In the genomic region with DNA sequence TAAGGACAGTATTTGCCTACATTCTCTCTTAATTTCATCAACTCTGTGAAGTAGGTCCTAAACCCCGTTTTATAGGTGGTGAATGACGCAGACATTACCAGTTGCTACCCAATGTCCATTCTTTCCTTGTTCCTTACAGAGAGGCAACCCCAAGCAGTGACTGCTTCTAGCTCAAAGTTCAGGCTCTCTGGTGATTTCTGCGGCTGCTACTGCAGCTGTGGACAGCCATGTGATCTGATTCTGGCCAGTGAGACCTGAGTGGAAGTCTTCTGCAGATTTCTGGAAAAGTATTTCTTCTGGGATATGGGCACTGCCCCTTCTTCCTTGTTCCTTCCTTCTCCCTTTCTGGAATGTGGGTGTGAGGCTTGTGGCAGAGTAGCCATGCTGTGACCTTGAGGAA, we compare ENCODE assay signal across 11 cellular contexts.
DNase-seq lines count a peak whose midpoint lies in the region; ATAC-seq, FAIRE-seq and TF ChIP-seq lines count a peak whose summit lies in the region.
"Had no signal": no experiment of that assay in that cellular context is flagged by ENCODE, and none has a peak within 500 bp of the region (broad histone marks: within the 10 kb centered on the region; RNA-seq: fewer than 3 reads in every experiment).

No MANE protein-coding gene starts in this region.

- DNase-seq in GM23248: no peak
- DNase-seq in RWPE2 (ENCODE audit: low spot score): no peak
- DNase-seq in small intestine: peak; percentile 87
- DNase-seq in hepatic stellate cell (ENCODE audit: low spot score): no peak
- DNase-seq in SIG-M5 treated with dmso at 0.1 percent for 504 hours (lab: John Stamatoyannopoulos, UW; ENCODE audit: unreplicated experiment): no peak
- DNase-seq: GDM1, Kasumi-1 had no signal

- TF ChIP-seq CTCF in RWPE2 (IDR thresholded peaks at IDR 0.05; ENCODE audit: poor library complexity, severe bottlenecking) (no peak), gastroesophageal sphincter (IDR thresholded peaks at IDR 0.05) (no peak)

- no peaks in the 10 kb centered on the region for H3K36me3 ChIP-seq in GM23248 (ENCODE audit: low read depth)
- H3K36me3 ChIP-seq in RWPE2 (ENCODE audit: low read depth): no peaks in the 10 kb centered on the region
- H3K36me3 ChIP-seq in gastroesophageal sphincter: no peaks in the 10 kb centered on the region
- H3K36me3 ChIP-seq in small intestine (ENCODE audit: control insufficient read depth in 2 of 2, insufficient read depth in 2 of 2, low read length in 2 of 2): no peaks in the 10 kb centered on the region

- no peaks in the 10 kb centered on the region for H4K20me1 ChIP-seq in GM23248 (ENCODE audit: insufficient read depth)

- H3K4me1 ChIP-seq in GM23248 (ENCODE audit: insufficient read depth) (peaks cover 58% of the 10 kb centered on the region), RWPE2 (ENCODE audit: insufficient read depth, poor library complexity, severe bottlenecking) (peaks cover 45% of the 10 kb centered on the region), gastroesophageal sphincter (peaks cover 0 to 31% (median 20%) of the 10 kb centered on the region in 3 donors), small intestine (ENCODE audit: control insufficient read depth in 2 of 2, insufficient read depth in 1 of 2, low read depth in 1 of 2, low read length in 1 of 2) (peaks cover 10 to 21% of the 10 kb centered on the region in 2 donors)

- no peaks in the 10 kb centered on the region for H3K9me2 ChIP-seq in GM23248 (ENCODE audit: insufficient read depth)

- peaks cover 59% of the 10 kb centered on the region for H3F3A ChIP-seq in GM23248 (ENCODE audit: insufficient read depth)

- ATAC-seq in RWPE2 (ENCODE audit: low read depth) (no peak), gastroesophageal sphincter (no peak), HG02884 (IDR thresholded peaks at IDR 0.05; ENCODE audit: unreplicated experiment) (no peak), HG03097 (IDR thresholded peaks at IDR 0.05; ENCODE audit: low FRiP score, unreplicated experiment) (no peak)

- FAIRE-seq in small intestine (lab: Jason Lieb, UNC): no peak

- peak overlapping the region; percentile 75 for H3K27ac ChIP-seq in GM23248
- peak overlapping the region; percentile 87 for H3K27ac ChIP-seq in RWPE2 (ENCODE audit: poor library complexity, severe bottlenecking)
- H3K27ac ChIP-seq in gastroesophageal sphincter: peak overlapping the region in 3 of 4 donors; percentile 28 to 52 (median 40)
- peak overlapping the region; percentile 71 to 78 for H3K27ac ChIP-seq in small intestine (ENCODE audit: low read depth in 1 of 2, low read length in 1 of 2)
- H3K27ac ChIP-seq: VCaP had no signal

- 67 to 68% methylated on average over 3 of the region's 3 CpGs for WGBS in GM23248 (ENCODE audit: low coverage in 1 of 2, low lambda C conversion rate in 2 of 2, missing lambda C conversion rate in 2 of 2), 2 experiments
- WGBS in gastroesophageal sphincter (ENCODE audit: low coverage in 1 of 2), 2 donors: 64 to 80% methylated on average over 1 to 3 of the region's 3 CpGs
- WGBS in small intestine, 3 donors: 21 to 62% (median 49%) methylated on average over 3 of the region's 3 CpGs

- no peak for TF ChIP-seq EP300 in gastroesophageal sphincter (IDR thresholded peaks at IDR 0.05)

- no peaks in the 10 kb centered on the region for H3K79me2 ChIP-seq in GM23248 (ENCODE audit: insufficient read depth)

- H3K27me3 ChIP-seq in GM23248 (replicated peaks; ENCODE audit: insufficient read depth) (no peaks in the 10 kb centered on the region), RWPE2 (ENCODE audit: insufficient read depth, poor library complexity, severe bottlenecking) (no peaks in the 10 kb centered on the region), gastroesophageal sphincter (no peaks in the 10 kb centered on the region), small intestine (ENCODE audit: control insufficient read depth in 2 of 2, insufficient read depth in 2 of 2, low read length in 2 of 2) (no peaks in the 10 kb centered on the region)

- H2AFZ ChIP-seq in GM23248: no peak overlapping the region; the same call in 1 of the 2 replicates

- in situ Hi-C loops in GM23248 (cut with MboI): no loop called here

- H3K4me2 ChIP-seq in GM23248 (ENCODE audit: unreplicated experiment): peak overlapping the region; percentile 27

- H3K9ac ChIP-seq in GM23248: peak overlapping the region; percentile 23; the same call in 1 of the 2 replicates

- H3K4me3 ChIP-seq in GM23248: no peak overlapping the region
- no peak overlapping the region for H3K4me3 ChIP-seq in RWPE2 (ENCODE audit: severe bottlenecking)
- H3K4me3 ChIP-seq in gastroesophageal sphincter: no peak overlapping the region
- H3K4me3 ChIP-seq in small intestine (ENCODE audit: low read depth in 1 of 2, low read length in 2 of 2): no peak overlapping the region

- TF ChIP-seq POLR2A in gastroesophageal sphincter (IDR thresholded peaks at IDR 0.05): no peak

- H3K9me3 ChIP-seq in GM23248 (ENCODE audit: low read depth) (no peaks in the 10 kb centered on the region), RWPE2 (ENCODE audit: severe bottlenecking) (no peaks in the 10 kb centered on the region), gastroesophageal sphincter (no peaks in the 10 kb centered on the region), small intestine (ENCODE audit: control insufficient read depth, low read depth) (no peaks in the 10 kb centered on the region)
